20 cellular contexts compared by ENCODE assay signal in the genomic region with DNA sequence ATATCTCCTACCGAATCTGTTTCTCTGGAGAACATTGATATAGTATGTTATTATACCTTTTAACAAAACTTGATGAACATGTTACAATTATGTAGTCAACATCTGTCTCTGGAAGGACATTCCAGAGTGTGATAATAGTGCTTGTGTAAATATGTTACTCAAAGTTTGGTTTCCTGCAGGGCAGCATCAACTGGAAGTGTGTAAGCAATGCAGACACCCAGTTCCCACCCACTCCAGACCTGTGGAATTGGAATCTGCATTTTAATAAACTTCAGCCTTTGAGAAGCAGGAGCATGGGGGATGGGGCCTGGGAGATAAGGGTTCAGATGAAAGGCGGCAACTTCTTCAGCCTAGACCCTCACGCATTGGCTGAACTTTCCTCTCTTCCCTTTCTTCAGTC.
DNase-seq lines count a peak whose midpoint lies in the region; ATAC-seq, FAIRE-seq and TF ChIP-seq lines count a peak whose summit lies in the region.
"Had no signal": no experiment of that assay in that cellular context is flagged by ENCODE, and none has a peak within 500 bp of the region (broad histone marks: within the 10 kb centered on the region; RNA-seq: fewer than 3 reads in every experiment).

No MANE protein-coding gene starts in this region.

- H3F3A ChIP-seq in PC-3 (ENCODE audit: low read length, unreplicated experiment) = no peaks in the 10 kb centered on the region

- no peak overlapping the region for H3K18ac ChIP-seq in mesendoderm (ENCODE audit: low read length)

- BruUV-seq in Calu3 (replicated peaks; lab: Mats Ljungman, UMichigan) (no TSS peak), PC-3 (replicated peaks; lab: Mats Ljungman, UMichigan) (no TSS peak), endothelial cell of umbilical vein (replicated peaks; lab: Mats Ljungman, UMichigan) (no TSS peak)

- intact Hi-C loops in Calu3 (cut with micrococcal nuclease; ENCODE audit: unreplicated experiment) = no loop called here
- intact Hi-C loops in PC-3 (cut with micrococcal nuclease) = no loop called here
- intact Hi-C loops in endothelial cell of umbilical vein (cut with micrococcal nuclease) = no loop called here
- intact Hi-C loops in left ventricle myocardium inferior (cut with micrococcal nuclease) = no loop called here

- H2AFZ ChIP-seq in PC-3 (ENCODE audit: low read length) = no peak overlapping the region
- H2AFZ ChIP-seq in endothelial cell of umbilical vein (ENCODE audit: low read depth, low read length) = peak overlapping the region; percentile 10

- H3K36me3 ChIP-seq in PC-3 (ENCODE audit: low read depth, low read length) = no peaks in the 10 kb centered on the region
- no peaks in the 10 kb centered on the region for H3K36me3 ChIP-seq in endothelial cell of umbilical vein (ENCODE audit: control insufficient read depth in 2 of 2, extremely low read depth in 1 of 2, insufficient read depth in 2 of 2, low read length in 2 of 2)
- no peaks in the 10 kb centered on the region for H3K36me3 ChIP-seq in mesendoderm (ENCODE audit: control insufficient read depth, insufficient read depth, low read length)
- H3K36me3 ChIP-seq in left ventricle myocardium inferior = no peaks in the 10 kb centered on the region
- no peaks in the 10 kb centered on the region for H3K36me3 ChIP-seq in gastroesophageal sphincter
- H3K36me3 ChIP-seq: HAP-1, Peyer's patch had no signal

- H3K4me3 ChIP-seq in PC-3 (ENCODE audit: low read length) (no peak overlapping the region), endothelial cell of umbilical vein (replicated peaks in 1 of 3; ENCODE audit: insufficient read depth in 1 of 3, low read depth in 1 of 3, low read length in 3 of 3) (no peak overlapping the region), mesendoderm (ENCODE audit: low read length) (no peak overlapping the region), left ventricle myocardium inferior (no peak overlapping the region), gastroesophageal sphincter (no peak overlapping the region)
- H3K4me3 ChIP-seq: HAP-1, Peyer's patch had no signal

- peak; percentile 79 for ATAC-seq in PC-3
- ATAC-seq in gastroesophageal sphincter = no peak

- H3K4ac ChIP-seq in mesendoderm (ENCODE audit: low read depth, low read length) = no peak overlapping the region

- no peak overlapping the region for H3K23ac ChIP-seq in mesendoderm (ENCODE audit: low read length)

- no peak overlapping the region for H3K27ac ChIP-seq in PC-3 (ENCODE audit: low read length)
- H3K27ac ChIP-seq in endothelial cell of umbilical vein (ENCODE audit: insufficient read depth, low read depth, low read length) = peak overlapping the region; percentile 42
- H3K27ac ChIP-seq in mesendoderm (ENCODE audit: low read depth, low read length) = no peak overlapping the region
- H3K27ac ChIP-seq in left ventricle myocardium inferior (replicated peaks) = no peak overlapping the region
- H3K27ac ChIP-seq in gastroesophageal sphincter = no peak overlapping the region
- H3K27ac ChIP-seq: Peyer's patch had no signal

- H3K9me3 Mint-ChIP-seq in Calu3 (ENCODE audit: low read depth, unreplicated experiment) = peaks cover 3% of the 10 kb centered on the region

- TF ChIP-seq CTCF in Calu3 (IDR thresholded peaks at IDR 0.05; ENCODE audit: unreplicated experiment) (no peak), PC-3 (conservative IDR thresholded peaks at IDR 0.05; ENCODE audit: low read depth, low read length) (no peak), endothelial cell of umbilical vein (IDR thresholded peaks at IDR 0.05; ENCODE audit: extremely low read depth in 1 of 2, insufficient read depth in 1 of 2, low read depth in 1 of 2, low read length in 2 of 2) (no peak), left ventricle myocardium inferior (IDR thresholded peaks at IDR 0.05; ENCODE audit: borderline replicate concordance) (no peak), gastroesophageal sphincter (IDR thresholded peaks at IDR 0.05) (no peak)

- H3K9me1 ChIP-seq in endothelial cell of umbilical vein (replicated peaks; ENCODE audit: control insufficient read depth, extremely low read depth, insufficient read depth, low read length) = no peaks in the 10 kb centered on the region

- H3K56ac ChIP-seq in mesendoderm (ENCODE audit: low read length) = no peak overlapping the region

- dilution Hi-C loops in endothelial cell of umbilical vein (cut with MboI; ENCODE audit: extremely low pct_ligation_motif_present, low sequenced_read_pairs) = no loop called here

- H2BK15ac ChIP-seq in mesendoderm (replicated peaks; ENCODE audit: low read depth) = no peak overlapping the region

- H4K20me1 ChIP-seq in PC-3 (ENCODE audit: low read length) = no peaks in the 10 kb centered on the region
- H4K20me1 ChIP-seq in endothelial cell of umbilical vein (replicated peaks; ENCODE audit: control insufficient read depth, extremely low read depth, insufficient read depth, low read length) = no peaks in the 10 kb centered on the region

- CTCF ChIA-PET in Calu3 (lab: Charles Lee) (no interaction called here), PC-3 (lab: Charles Lee) (no interaction called here), endothelial cell of umbilical vein (lab: Charles Lee) (interaction anchor here (0.7 kb wide), 1 partner anchor 252 kb away, joined by 3 read pairs; no protein-coding TSS in a partner anchor)

- no peak overlapping the region for H3K4me3 Mint-ChIP-seq in Calu3 (ENCODE audit: low read depth, unreplicated experiment)
- H3K4me3 Mint-ChIP-seq: IgD-negative memory B cell had no signal

- H3K27me3 ChIP-seq in PC-3 (ENCODE audit: low read length) (no peaks in the 10 kb centered on the region), endothelial cell of umbilical vein (ENCODE audit: control insufficient read depth in 2 of 2, insufficient read depth in 2 of 2, low read length in 2 of 2) (no peaks in the 10 kb centered on the region), mesendoderm (ENCODE audit: insufficient read depth, low read length, poor library complexity) (no peaks in the 10 kb centered on the region), left ventricle myocardium inferior (ENCODE audit: low read depth) (no peaks in the 10 kb centered on the region), gastroesophageal sphincter (no peaks in the 10 kb centered on the region)

- H3K27me3 Mint-ChIP-seq in Calu3 (ENCODE audit: unreplicated experiment) = no peaks in the 10 kb centered on the region
- H3K27me3 Mint-ChIP-seq: IgD-negative memory B cell had no signal

- no peak overlapping the region for H2AK5ac ChIP-seq in mesendoderm (ENCODE audit: low read length)

- no peak overlapping the region for H2BK120ac ChIP-seq in mesendoderm (ENCODE audit: low read depth, low read length)

- peak overlapping the region; percentile 43 for H3K27ac Mint-ChIP-seq in Calu3 (ENCODE audit: unreplicated experiment)
- H3K27ac Mint-ChIP-seq: IgD-negative memory B cell had no signal

- H3K79me1 ChIP-seq in mesendoderm (ENCODE audit: low read length) = no peaks in the 10 kb centered on the region

- POLR2A ChIA-PET in PC-3 (lab: Charles Lee; ENCODE audit: unreplicated experiment) = interaction anchor here (0.6 kb wide), 1 partner anchor 46 kb away, joined by 3 read pairs; no protein-coding TSS in a partner anchor
- POLR2A ChIA-PET in endothelial cell of umbilical vein (lab: Charles Lee) = no interaction called here

- peaks cover 8% of the 10 kb centered on the region for H3K4me1 ChIP-seq in PC-3 (ENCODE audit: insufficient read depth, low read length)
- peaks cover 7% of the 10 kb centered on the region for H3K4me1 ChIP-seq in endothelial cell of umbilical vein (ENCODE audit: control insufficient read depth, extremely low read depth, insufficient read depth, low read length)
- peaks cover 2% of the 10 kb centered on the region for H3K4me1 ChIP-seq in mesendoderm (ENCODE audit: control insufficient read depth, low read depth, low read length)
- no peaks in the 10 kb centered on the region for H3K4me1 ChIP-seq in left ventricle myocardium inferior
- H3K4me1 ChIP-seq in gastroesophageal sphincter = no peaks in the 10 kb centered on the region
- H3K4me1 ChIP-seq: HAP-1, Peyer's patch had no signal

- H3K4me2 ChIP-seq in PC-3 (ENCODE audit: low read length) (no peak overlapping the region), endothelial cell of umbilical vein (ENCODE audit: insufficient read depth, low read length) (no peak overlapping the region), mesendoderm (ENCODE audit: low read length) (no peak overlapping the region)

- TF ChIP-seq EP300 in gastroesophageal sphincter (IDR thresholded peaks at IDR 0.05) = no peak

- H3K9ac ChIP-seq in PC-3 (ENCODE audit: low read length) (no peak overlapping the region), endothelial cell of umbilical vein (replicated peaks; ENCODE audit: extremely low read depth, insufficient read depth, low read length) (no peak overlapping the region), mesendoderm (ENCODE audit: low read length) (no peak overlapping the region)

- H3K9me3 ChIP-seq in PC-3 (ENCODE audit: low read length) (peaks cover 4% of the 10 kb centered on the region; the same call in 1 of the 2 replicates), endothelial cell of umbilical vein (replicated peaks; ENCODE audit: control insufficient read depth, insufficient read depth, low read length) (no peaks in the 10 kb centered on the region), left ventricle myocardium inferior (replicated peaks) (peaks cover 14% of the 10 kb centered on the region), gastroesophageal sphincter (peaks cover 0 to 3% (median 0%) of the 10 kb centered on the region in 3 donors)
- H3K9me3 ChIP-seq: HAP-1, Peyer's patch had no signal

- DNase-seq in Calu3 (no peak), PC-3 (peak; percentile 58), endothelial cell of umbilical vein (ENCODE audit: low read depth, low spot score) (peak; percentile 58), mesendoderm (peak; percentile 31), left ventricle myocardium inferior (no peak), hepatic stellate cell (ENCODE audit: low spot score) (no peak), AG08395 (ENCODE audit: low spot score) (no peak)
- DNase-seq: C1 segment of cervical spinal cord, EL, Kasumi-1, NCI-H1105 treated with DMSO at 0.1 percent for 48 hours, NCI-H1694 treated with DMSO at 0.1 percent for 48 hours, NCI-H2107, NCI-H2227 treated with DMSO at 0.1 percent for 48 hours, NCI-H524, Peyer's patch, Right ventricle myocardium superior had no signal

- no peak overlapping the region for H4K8ac ChIP-seq in mesendoderm (ENCODE audit: low read depth, low read length)

- H3K79me2 ChIP-seq in PC-3 (ENCODE audit: low read length) = no peaks in the 10 kb centered on the region
- no peaks in the 10 kb centered on the region for H3K79me2 ChIP-seq in endothelial cell of umbilical vein (ENCODE audit: control insufficient read depth, insufficient read depth, low read length)
- H3K79me2 ChIP-seq in mesendoderm (ENCODE audit: control insufficient read depth, insufficient read depth, low read length) = no peaks in the 10 kb centered on the region

- peak; percentile 44 for FAIRE-seq in endothelial cell of umbilical vein (lab: Jason Lieb, UNC)

- TF ChIP-seq POLR2A in endothelial cell of umbilical vein (IDR thresholded peaks at IDR 0.05; ENCODE audit: low read depth, low read length) = no peak
- TF ChIP-seq POLR2A in gastroesophageal sphincter (IDR thresholded peaks at IDR 0.05) = no peak

- H3K36me3 Mint-ChIP-seq in Calu3 (ENCODE audit: insufficient read depth, unreplicated experiment) = no peaks in the 10 kb centered on the region
- H3K36me3 Mint-ChIP-seq: IgD-negative memory B cell had no signal

- no peak overlapping the region for H4K5ac ChIP-seq in mesendoderm (ENCODE audit: low read length)

- no CpG with 5 or more reads among the region's 3 CpGs for WGBS in mesendoderm (ENCODE audit: extremely low coverage, insufficient coverage, low lambda C conversion rate)
- 93 to 97% methylated on average over 3 of the region's 3 CpGs for WGBS in gastroesophageal sphincter (ENCODE audit: low coverage in 1 of 2), 2 donors

- no peaks in the 10 kb centered on the region for H3K9me2 ChIP-seq in PC-3 (replicated peaks; ENCODE audit: low read length)

- H2BK5ac ChIP-seq in mesendoderm (ENCODE audit: low read length) = no peak overlapping the region

- peaks cover 9% of the 10 kb centered on the region for H3K4me1 Mint-ChIP-seq in Calu3 (ENCODE audit: low read depth, unreplicated experiment)

Comparison
In these comparisons a context has a peak if more than half of its experiments do, and no peak if none do; other contexts are left out.
1. DNase-seq: peak in PC-3 (single experiment), endothelial cell of umbilical vein (single experiment) and mesendoderm (single experiment); none in Calu3 (single experiment), left ventricle myocardium inferior (single experiment), hepatic stellate cell (single experiment) and AG08395 (single experiment).